Comparison of ENCODE assay signal across 1 cellular context in genomic region chr3:44338010-44338827, GRCh38.
TF ChIP-seq lines count a peak whose summit lies in the region.

TSS of gene TCAIM (plus strand) at chr3:44338766. CDS start at chr3:44354783, 16,017 bp downstream.

TF ChIP-seq in HepG2, 621 proteins besides CTCF, POLR2A, EP300 and RAD21 (continued from another document and continues in another):
- TF ChIP-seq HNF1A (IDR thresholded peaks at IDR 0.05; ENCODE audit: low read depth) (no peak), HNF1A (CRISPR knock-in tag; IDR thresholded peaks at IDR 0.05; ENCODE audit: borderline replicate concordance) (peak; percentile 72; the same call in 1 of the 2 replicates), GABPB1 (CRISPR knock-in tag; IDR thresholded peaks at IDR 0.05) (peak; percentile 87), RBM22 (optimal IDR thresholded peaks at IDR 0.05; ENCODE audit: low read length) (no peak), SAP130 (CRISPR knock-in tag; IDR thresholded peaks at IDR 0.05; ENCODE audit: low read depth) (peak; percentile 88), ZNF282 (IDR thresholded peaks at IDR 0.05; ENCODE audit: partially characterized antibody) (no peak), CEBPZ (IDR thresholded peaks at IDR 0.05; ENCODE audit: low read length) (no peak), THAP11 (CRISPR knock-in tag; IDR thresholded peaks at IDR 0.05) (peak; percentile 75), ZNF775 (CRISPR knock-in tag; IDR thresholded peaks at IDR 0.05; ENCODE audit: borderline replicate concordance) (peak; percentile 60; the same call in 1 of the 2 replicates), CBX2 (IDR thresholded peaks at IDR 0.05; ENCODE audit: low read depth, low read length) (no peak), CBX2 (CRISPR knock-in tag; IDR thresholded peaks at IDR 0.05; ENCODE audit: low read depth) (0 out of 2 replicates have a peak, but pooled peaks have one; percentile 44), HOXD1 (CRISPR knock-in tag; IDR thresholded peaks at IDR 0.05) (no peak), TEAD3 (CRISPR knock-in tag; optimal IDR thresholded peaks at IDR 0.05; ENCODE audit: borderline replicate concordance) (peak; percentile 48), PRDM4 (CRISPR knock-in tag; IDR thresholded peaks at IDR 0.05; ENCODE audit: borderline replicate concordance) (no peak), GMEB2 (CRISPR knock-in tag; IDR thresholded peaks at IDR 0.05; ENCODE audit: low read depth) (0 out of 2 replicates have a peak, but pooled peaks have one; percentile 2), ZBTB3 (CRISPR knock-in tag; IDR thresholded peaks at IDR 0.05; ENCODE audit: borderline replicate concordance, low read depth) (0 out of 2 replicates have a peak, but pooled peaks have one; percentile 20), ESRRA (CRISPR knock-in tag; IDR thresholded peaks at IDR 0.05; ENCODE audit: low read depth) (peak; percentile 89), ZMYM2 (CRISPR knock-in tag; IDR thresholded peaks at IDR 0.05) (peak; percentile 89), ZFAT (CRISPR knock-in tag; conservative IDR thresholded peaks at IDR 0.05) (no peak), FOXA1 (IDR thresholded peaks at IDR 0.05) (no peak), FOXA1 (CRISPR knock-in tag; IDR thresholded peaks at IDR 0.05) (peak; percentile 3), FOXP4 (CRISPR knock-in tag; IDR thresholded peaks at IDR 0.05) (peak; percentile 50), SIN3B (IDR thresholded peaks at IDR 0.05; ENCODE audit: low read length) (no peak), ZNF891 (CRISPR knock-in tag; IDR thresholded peaks at IDR 0.05) (peak; percentile 98), KLF13 (CRISPR knock-in tag; IDR thresholded peaks at IDR 0.05) (no peak), MYC (CRISPR knock-in tag; IDR thresholded peaks at IDR 0.05; ENCODE audit: borderline replicate concordance) (peak; percentile 96), BORCS8-MEF2B (CRISPR knock-in tag; IDR thresholded peaks at IDR 0.05) (peak; percentile 99), JUNB (CRISPR knock-in tag; IDR thresholded peaks at IDR 0.05; ENCODE audit: borderline replicate concordance) (peak; percentile 82; the same call in 1 of the 2 replicates)
- TF ChIP-seq, protein P1, sequence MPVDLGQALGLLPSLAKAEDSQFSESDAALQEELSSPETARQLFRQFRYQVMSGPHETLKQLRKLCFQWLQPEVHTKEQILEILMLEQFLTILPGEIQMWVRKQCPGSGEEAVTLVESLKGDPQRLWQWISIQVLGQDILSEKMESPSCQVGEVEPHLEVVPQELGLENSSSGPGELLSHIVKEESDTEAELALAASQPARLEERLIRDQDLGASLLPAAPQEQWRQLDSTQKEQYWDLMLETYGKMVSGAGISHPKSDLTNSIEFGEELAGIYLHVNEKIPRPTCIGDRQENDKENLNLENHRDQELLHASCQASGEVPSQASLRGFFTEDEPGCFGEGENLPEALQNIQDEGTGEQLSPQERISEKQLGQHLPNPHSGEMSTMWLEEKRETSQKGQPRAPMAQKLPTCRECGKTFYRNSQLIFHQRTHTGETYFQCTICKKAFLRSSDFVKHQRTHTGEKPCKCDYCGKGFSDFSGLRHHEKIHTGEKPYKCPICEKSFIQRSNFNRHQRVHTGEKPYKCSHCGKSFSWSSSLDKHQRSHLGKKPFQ (CRISPR knock-in tag; IDR thresholded peaks at IDR 0.05; ENCODE audit: insufficient replicate concordance) = peak; percentile 97
- TF ChIP-seq, protein P2, sequence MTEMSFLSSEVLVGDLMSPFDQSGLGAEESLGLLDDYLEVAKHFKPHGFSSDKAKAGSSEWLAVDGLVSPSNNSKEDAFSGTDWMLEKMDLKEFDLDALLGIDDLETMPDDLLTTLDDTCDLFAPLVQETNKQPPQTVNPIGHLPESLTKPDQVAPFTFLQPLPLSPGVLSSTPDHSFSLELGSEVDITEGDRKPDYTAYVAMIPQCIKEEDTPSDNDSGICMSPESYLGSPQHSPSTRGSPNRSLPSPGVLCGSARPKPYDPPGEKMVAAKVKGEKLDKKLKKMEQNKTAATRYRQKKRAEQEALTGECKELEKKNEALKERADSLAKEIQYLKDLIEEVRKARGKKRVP (CRISPR knock-in tag; IDR thresholded peaks at IDR 0.05) = peak in 1 of 2 experiments; percentile 75; a peak in 2 of 4 replicates
- TF ChIP-seq, protein P3, sequence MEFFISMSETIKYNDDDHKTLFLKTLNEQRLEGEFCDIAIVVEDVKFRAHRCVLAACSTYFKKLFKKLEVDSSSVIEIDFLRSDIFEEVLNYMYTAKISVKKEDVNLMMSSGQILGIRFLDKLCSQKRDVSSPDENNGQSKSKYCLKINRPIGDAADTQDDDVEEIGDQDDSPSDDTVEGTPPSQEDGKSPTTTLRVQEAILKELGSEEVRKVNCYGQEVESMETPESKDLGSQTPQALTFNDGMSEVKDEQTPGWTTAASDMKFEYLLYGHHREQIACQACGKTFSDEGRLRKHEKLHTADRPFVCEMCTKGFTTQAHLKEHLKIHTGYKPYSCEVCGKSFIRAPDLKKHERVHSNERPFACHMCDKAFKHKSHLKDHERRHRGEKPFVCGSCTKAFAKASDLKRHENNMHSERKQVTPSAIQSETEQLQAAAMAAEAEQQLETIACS (CRISPR knock-in tag; IDR thresholded peaks at IDR 0.05) = peak; percentile 55
- TF ChIP-seq, protein P4, sequence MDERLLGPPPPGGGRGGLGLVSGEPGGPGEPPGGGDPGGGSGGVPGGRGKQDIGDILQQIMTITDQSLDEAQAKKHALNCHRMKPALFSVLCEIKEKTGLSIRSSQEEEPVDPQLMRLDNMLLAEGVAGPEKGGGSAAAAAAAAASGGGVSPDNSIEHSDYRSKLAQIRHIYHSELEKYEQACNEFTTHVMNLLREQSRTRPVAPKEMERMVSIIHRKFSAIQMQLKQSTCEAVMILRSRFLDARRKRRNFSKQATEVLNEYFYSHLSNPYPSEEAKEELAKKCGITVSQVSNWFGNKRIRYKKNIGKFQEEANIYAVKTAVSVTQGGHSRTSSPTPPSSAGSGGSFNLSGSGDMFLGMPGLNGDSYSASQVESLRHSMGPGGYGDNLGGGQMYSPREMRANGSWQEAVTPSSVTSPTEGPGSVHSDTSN (CRISPR knock-in tag; IDR thresholded peaks at IDR 0.05) = no peak
- TF ChIP-seq, protein P5, sequence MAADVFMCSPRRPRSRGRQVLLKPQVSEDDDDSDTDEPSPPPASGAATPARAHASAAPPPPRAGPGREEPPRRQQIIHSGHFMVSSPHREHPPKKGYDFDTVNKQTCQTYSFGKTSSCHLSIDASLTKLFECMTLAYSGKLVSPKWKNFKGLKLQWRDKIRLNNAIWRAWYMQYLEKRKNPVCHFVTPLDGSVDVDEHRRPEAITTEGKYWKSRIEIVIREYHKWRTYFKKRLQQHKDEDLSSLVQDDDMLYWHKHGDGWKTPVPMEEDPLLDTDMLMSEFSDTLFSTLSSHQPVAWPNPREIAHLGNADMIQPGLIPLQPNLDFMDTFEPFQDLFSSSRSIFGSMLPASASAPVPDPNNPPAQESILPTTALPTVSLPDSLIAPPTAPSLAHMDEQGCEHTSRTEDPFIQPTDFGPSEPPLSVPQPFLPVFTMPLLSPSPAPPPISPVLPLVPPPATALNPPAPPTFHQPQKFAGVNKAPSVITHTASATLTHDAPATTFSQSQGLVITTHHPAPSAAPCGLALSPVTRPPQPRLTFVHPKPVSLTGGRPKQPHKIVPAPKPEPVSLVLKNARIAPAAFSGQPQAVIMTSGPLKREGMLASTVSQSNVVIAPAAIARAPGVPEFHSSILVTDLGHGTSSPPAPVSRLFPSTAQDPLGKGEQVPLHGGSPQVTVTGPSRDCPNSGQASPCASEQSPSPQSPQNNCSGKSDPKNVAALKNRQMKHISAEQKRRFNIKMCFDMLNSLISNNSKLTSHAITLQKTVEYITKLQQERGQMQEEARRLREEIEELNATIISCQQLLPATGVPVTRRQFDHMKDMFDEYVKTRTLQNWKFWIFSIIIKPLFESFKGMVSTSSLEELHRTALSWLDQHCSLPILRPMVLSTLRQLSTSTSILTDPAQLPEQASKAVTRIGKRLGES (CRISPR knock-in tag; IDR thresholded peaks at IDR 0.05; ENCODE audit: borderline replicate concordance) = 0 out of 2 replicates have a peak, but pooled peaks have one; percentile 73
